8 cellular contexts compared by ENCODE assay signal in the genomic region with DNA sequence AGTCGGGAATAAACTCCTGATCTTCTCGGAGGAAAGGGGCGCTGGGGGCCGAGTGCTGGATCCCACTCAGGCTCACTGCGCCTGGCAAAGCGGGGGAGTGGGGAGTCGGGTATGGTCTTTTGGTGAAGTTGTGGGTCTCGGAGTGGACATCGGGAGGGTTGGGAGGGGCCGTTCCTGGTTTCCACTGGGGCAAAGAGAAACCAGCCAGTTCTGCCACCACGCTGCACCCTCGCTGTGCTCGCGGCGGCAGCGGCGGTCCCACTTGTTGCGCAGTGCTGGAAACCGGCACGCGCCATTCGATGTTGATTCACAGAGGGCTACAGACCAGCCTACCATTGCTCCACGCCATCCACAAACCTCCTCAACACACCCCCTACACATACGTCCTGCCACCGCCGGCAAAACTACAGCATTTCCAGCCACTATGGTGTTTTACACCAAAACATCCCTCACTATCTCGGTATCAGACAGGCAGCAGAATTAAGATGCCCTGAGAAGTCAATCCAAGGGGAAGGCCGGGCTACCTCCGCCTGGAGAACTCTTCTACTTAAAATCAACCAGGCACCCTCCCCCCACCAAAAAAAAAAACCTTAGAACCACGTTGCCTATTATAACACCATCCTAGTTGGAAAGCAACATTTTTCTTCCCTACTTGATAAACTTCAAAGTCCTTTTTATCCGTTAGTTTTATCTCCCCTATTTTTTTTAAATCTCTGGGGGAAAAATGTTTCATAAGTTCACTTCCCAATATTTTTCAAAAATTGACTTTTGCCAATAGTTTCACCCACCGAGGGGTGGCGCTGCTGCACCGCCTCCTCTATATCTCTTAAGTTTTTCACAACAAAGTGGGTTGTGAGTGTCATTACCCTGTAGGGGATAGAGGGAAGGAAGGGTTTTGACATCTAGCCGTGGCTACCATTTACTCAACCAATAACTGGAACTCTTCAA. TPM values are rescaled to one million over a fixed set of nuclear protein-coding genes. Genes with fewer than 3 reads are reported as not detected.
DNase-seq lines count a peak whose midpoint lies in the region; ATAC-seq and TF ChIP-seq lines count a peak whose summit lies in the region.

No MANE protein-coding gene starts in this region.

- peaks cover 68% of the 10 kb centered on the region for H3K4me1 Mint-ChIP-seq in stimulated activated memory B cell treated with anti-CD40 and anti-IgM and Interleukin-4, amounts not matched to agents 10 μg/mL and 1 μg/mL and 100 μg/mL, for 72 hours

- RAD21 ChIA-PET in HCT116 (lab: Charles Lee; ENCODE audit: low non-redundant PET in 1 of 2, low total read pairs in 2 of 2, uncharacterized antibody in 2 of 2, unreplicated experiment in 2 of 2) = interaction anchor here (0.7 to 2.1 kb wide), 2 partner anchors 832 to 1212 kb away, joined by 6 to 14 read pairs; no protein-coding TSS in a partner anchor

- peak; percentile 84 for TF ChIP-seq CTCF in AG09309 (IDR thresholded peaks at IDR 0.05; ENCODE audit: control insufficient read depth, insufficient read depth, low read depth, low read length, missing control alignments)
- peak in 2 of 3 experiments; percentile 82 to 93; a peak in 4 of 6 replicates for TF ChIP-seq CTCF in HCT116 (IDR thresholded peaks at IDR 0.05 in 2 of 3, conservative IDR thresholded peaks at IDR 0.05 in 1 of 3; ENCODE audit: borderline replicate concordance in 1 of 3, insufficient read depth in 1 of 3, low read depth in 2 of 3, low read length in 2 of 3)
- TF ChIP-seq CTCF in epithelial cell of esophagus (IDR thresholded peaks at IDR 0.05; ENCODE audit: insufficient read depth, low read depth, low read length, missing control alignments) = peak; percentile 85

- peak overlapping the region; percentile 65 for H3K4me3 ChIP-seq in AG09309 (ENCODE audit: control insufficient read depth, low read depth, low read length)
- H3K4me3 ChIP-seq in HCT116 (replicated peaks in 1 of 2; ENCODE audit: low read depth in 1 of 2, low read length in 2 of 2) = peak overlapping the region; percentile 47 to 85
- peak overlapping the region; percentile 69 for H3K4me3 ChIP-seq in epithelial cell of esophagus (ENCODE audit: low read length)

- no peaks in the 10 kb centered on the region for H3K9me3 ChIP-seq in HCT116 (ENCODE audit: control insufficient read depth in 1 of 2, insufficient read depth in 1 of 2, low read depth in 1 of 2, low read length in 2 of 2)

- H3K36me3 ChIP-seq in HCT116 (ENCODE audit: control insufficient read depth in 1 of 2, insufficient read depth in 2 of 2, low read length in 2 of 2) = no peaks in the 10 kb centered on the region

- no peaks in the 10 kb centered on the region for H3K9me3 Mint-ChIP-seq in stimulated activated memory B cell treated with anti-CD40 and anti-IgM and Interleukin-4, amounts not matched to agents 10 μg/mL and 1 μg/mL and 100 μg/mL, for 72 hours

- H3K4me3 Mint-ChIP-seq in stimulated activated memory B cell treated with anti-CD40 and anti-IgM and Interleukin-4, amounts not matched to agents 10 μg/mL and 1 μg/mL and 100 μg/mL, for 72 hours = peak overlapping the region; percentile 87

- H3K4me2 ChIP-seq in HCT116 (ENCODE audit: low read length) = peak overlapping the region; percentile 97

- H3K27me3 ChIP-seq in HCT116 (ENCODE audit: insufficient read depth, low read length) = no peaks in the 10 kb centered on the region

- no peaks in the 10 kb centered on the region for H3K9me2 ChIP-seq in HCT116 (ENCODE audit: insufficient read depth)

- POLR2A ChIA-PET in HCT116 (lab: Charles Lee) = interaction anchor here (0.8 to 1.9 kb wide), 3 partner anchors 947 to 1212 kb away, joined by 3 to 15 read pairs (median 4); no protein-coding TSS in a partner anchor

- H3K36me3 Mint-ChIP-seq in stimulated activated memory B cell treated with anti-CD40 and anti-IgM and Interleukin-4, amounts not matched to agents 10 μg/mL and 1 μg/mL and 100 μg/mL, for 72 hours = peaks cover 5% of the 10 kb centered on the region

- TF ChIP-seq POLR2A in HCT116 (IDR thresholded peaks at IDR 0.05; ENCODE audit: borderline replicate concordance, extremely low read depth, insufficient read depth, insufficient read length) = no peak

- intact Hi-C loops in HCT116 (cut with micrococcal nuclease) = loop anchor here (1.0 to 10.0 kb wide), 8 partner anchors 223 to 1300 kb away; no protein-coding TSS in a partner anchor

- no TSS peak for BruUV-seq in HCT116 (replicated peaks; lab: Mats Ljungman, UMichigan)

- CTCF ChIA-PET in HCT116 (lab: Charles Lee) = interaction anchor here (0.9 to 4.2 kb wide), 19 partner anchors 7 to 1492 kb away, joined by 3 to 260 read pairs (median 4); no protein-coding TSS in a partner anchor

- H3K27ac ChIP-seq in HCT116 (ENCODE audit: low read depth, low read length) = no peak overlapping the region; the same call in 1 of the 2 replicates

- peaks cover 24 to 66% of the 10 kb centered on the region in 2 experiments for H3K4me1 ChIP-seq in HCT116 (ENCODE audit: control insufficient read depth in 1 of 2, insufficient read depth in 2 of 2, low read length in 2 of 2)

- no peaks in the 10 kb centered on the region for H4K20me1 ChIP-seq in HCT116 (ENCODE audit: insufficient read depth)

- TF ChIP-seq RAD21 in HCT116 (IDR thresholded peaks at IDR 0.05; ENCODE audit: low read depth) = no peak

- peak overlapping the region; percentile 71 for H3K9ac ChIP-seq in HCT116 (ENCODE audit: low read length)

- H3K79me2 ChIP-seq in HCT116 (ENCODE audit: insufficient read depth, low read length) = peaks cover 6% of the 10 kb centered on the region; the same call in 1 of the 2 replicates

- H2AFZ ChIP-seq in HCT116 (ENCODE audit: low read depth, low read length, poor library complexity, severe bottlenecking) = peak overlapping the region; percentile 77

- H3K27me3 Mint-ChIP-seq in stimulated activated memory B cell treated with anti-CD40 and anti-IgM and Interleukin-4, amounts not matched to agents 10 μg/mL and 1 μg/mL and 100 μg/mL, for 72 hours = no peaks in the 10 kb centered on the region

- peak overlapping the region; percentile 99 for H3K27ac Mint-ChIP-seq in stimulated activated memory B cell treated with anti-CD40 and anti-IgM and Interleukin-4, amounts not matched to agents 10 μg/mL and 1 μg/mL and 100 μg/mL, for 72 hours

- no peak for DNase-seq in AG09309 (ENCODE audit: low read depth)
- peak; percentile 65 for DNase-seq in HCT116 (ENCODE audit: low read depth, low spot score)
- peak; percentile 94 for DNase-seq in NOMO-1 treated with DMSO at 0.1 percent for 48 hours (lab: John Stamatoyannopoulos, UW; ENCODE audit: unreplicated experiment)
- peak; percentile 66 for DNase-seq in activated T-cell treated with anti-CD3 and anti-CD28 coated beads for 24 hours (ENCODE audit: low read depth)
- peak; percentile 82 for DNase-seq in epithelial cell of esophagus (ENCODE audit: low read depth)
- peak; percentile 78 for DNase-seq in mucosa of gallbladder (ENCODE audit: low spot score)

- ATAC-seq in HCT116 (no peak), GM19328 (IDR thresholded peaks at IDR 0.05; ENCODE audit: unreplicated experiment) (no peak)
- no peak for ATAC-seq in stimulated activated memory B cell treated with anti-CD40 and anti-IgM and Interleukin-4, amounts not matched to agents 10 μg/mL and 1 μg/mL and 100 μg/mL, for 72 hours

TF ChIP-seq in HCT116, 20 proteins besides CTCF, POLR2A, EP300 and RAD21:
- TF ChIP-seq ELF1 (IDR thresholded peaks at IDR 0.05; ENCODE audit: borderline replicate concordance, low read depth) (no peak), POLR2AphosphoS5 (IDR thresholded peaks at IDR 0.05; ENCODE audit: low read depth, low read length) (0 out of 2 replicates have a peak, but pooled peaks have one; percentile 10), YY1 (IDR thresholded peaks at IDR 0.05; ENCODE audit: extremely low read depth, insufficient replicate concordance, low read depth, low read length) (peak; percentile 40), EZH2phosphoT487 (IDR thresholded peaks at IDR 0.05; ENCODE audit: borderline replicate concordance) (no peak), ZBTB33 (IDR thresholded peaks at IDR 0.05; ENCODE audit: extremely low read depth, insufficient replicate concordance, low read length) (no peak)

RNA-seq across cellular contexts. Expression of gene BCL6, which starts 3.6 kb away (rescaled TPM):
- total RNA-seq in HCT116 (2021; ENCODE audit: unreplicated experiment) = 17.5 TPM
- 16.1 and 18.1 TPM in 2 replicates for polyA plus RNA-seq in HCT116 (2012)
- 79.4 TPM for total RNA-seq in mucosa of gallbladder

RNA-seq across cellular contexts. Expression of gene RTP2, which starts 39.3 kb away (rescaled TPM):
- not detected for total RNA-seq in HCT116 (2021; ENCODE audit: unreplicated experiment)
- polyA plus RNA-seq in HCT116 (2012) = not detected in 2 replicates
- total RNA-seq in mucosa of gallbladder = not detected
